26 cellular contexts compared by ENCODE assay signal in genomic region chr15:95522533-95522932, GRCh38.
"Had no signal": no experiment of that assay in that cellular context is flagged by ENCODE, and none has a peak within 500 bp of the region (broad histone marks: within the 10 kb centered on the region; RNA-seq: fewer than 3 reads in every experiment).

No MANE protein-coding gene starts in this region.

- H3K36me3 Mint-ChIP-seq: activated CD8-positive, alpha-beta memory T cell treated with anti-CD3 and anti-CD28 coated beads, Interleukin-2, amount 10 ng/mL, durations not matched to agents 7 days and 5 days; activated naive CD4-positive, alpha-beta T cell treated with anti-CD3 and anti-CD28 coated beads, Interleukin-2, amount 10 ng/mL, durations not matched to agents 7 days and 5 days; stimulated activated effector memory CD8-positive, alpha-beta T cell treated with anti-CD3 and anti-CD28 coated beads, Interleukin-12 subunit alpha, Interleukin-12 subunit beta, amount 100 ng/mL, for 72 hours; T-cell had no signal

- H3K27ac Mint-ChIP-seq: activated CD8-positive, alpha-beta memory T cell treated with anti-CD3 and anti-CD28 coated beads, Interleukin-2, amount 10 ng/mL, durations not matched to agents 7 days and 5 days; activated CD8-positive, alpha-beta T cell treated with anti-CD3 and anti-CD28 coated beads for 36 hours; activated naive CD4-positive, alpha-beta T cell treated with anti-CD3 and anti-CD28 coated beads, Interleukin-2, amount 10 ng/mL, durations not matched to agents 7 days and 5 days; dendritic cell treated with granulocyte-macrophage colony-stimulating factor and Interleukin-4, amounts not matched to agents 40 ng/mL and 50 ng/mL, for 4 days; naive thymus-derived CD4-positive, alpha-beta T cell; stimulated activated effector memory CD8-positive, alpha-beta T cell treated with anti-CD3 and anti-CD28 coated beads, Interleukin-12 subunit alpha, Interleukin-12 subunit beta, amount 100 ng/mL, for 72 hours; stimulated activated naive CD8-positive, alpha-beta T cell treated with anti-CD3 and anti-CD28 coated beads, Interleukin-15, amount 100 ng/mL, for 72 hours; T-cell; T-helper 2 cell treated with Interferon-gamma antibody and Interleukin-4, amounts not matched to agents 5 μg/mL and 100 μg/mL, for 36 hours; WTC11 had no signal

- H3K4me3 ChIP-seq: body of pancreas, heart right ventricle, lower lobe of right lung, tibial artery had no signal

- H3K27me3 ChIP-seq: body of pancreas, heart right ventricle, tibial artery had no signal

- H3K9me3 ChIP-seq: body of pancreas, lower lobe of right lung, tibial artery had no signal

- H3K4me1 Mint-ChIP-seq: activated CD8-positive, alpha-beta memory T cell treated with anti-CD3 and anti-CD28 coated beads, Interleukin-2, amount 10 ng/mL, durations not matched to agents 7 days and 5 days; activated naive CD4-positive, alpha-beta T cell treated with anti-CD3 and anti-CD28 coated beads, Interleukin-2, amount 10 ng/mL, durations not matched to agents 7 days and 5 days; naive thymus-derived CD4-positive, alpha-beta T cell; stimulated activated effector memory CD8-positive, alpha-beta T cell treated with anti-CD3 and anti-CD28 coated beads, Interleukin-12 subunit alpha, Interleukin-12 subunit beta, amount 100 ng/mL, for 72 hours; stimulated activated naive CD8-positive, alpha-beta T cell treated with anti-CD3 and anti-CD28 coated beads, Interleukin-15, amount 100 ng/mL, for 72 hours; T-cell had no signal

- H3K4me1 ChIP-seq: body of pancreas, heart right ventricle, lower lobe of right lung, tibial artery had no signal

- ATAC-seq: activated CD8-positive, alpha-beta memory T cell treated with anti-CD3 and anti-CD28 coated beads, Interleukin-2, amount 10 ng/mL, durations not matched to agents 7 days and 5 days; activated CD8-positive, alpha-beta T cell treated with anti-CD3 and anti-CD28 coated beads for 36 hours; body of pancreas; esophagus mucosa; heart right ventricle; left lobe of liver; lower lobe of right lung; naive thymus-derived CD4-positive, alpha-beta T cell; sciatic nerve; stimulated activated effector memory CD8-positive, alpha-beta T cell treated with anti-CD3 and anti-CD28 coated beads, Interleukin-12 subunit alpha, Interleukin-12 subunit beta, amount 100 ng/mL, for 72 hours; stimulated activated naive CD8-positive, alpha-beta T cell treated with anti-CD3 and anti-CD28 coated beads, Interleukin-15, amount 100 ng/mL, for 72 hours; T-cell; WTC11 had no signal

- H3K36me3 ChIP-seq: heart right ventricle, lower lobe of right lung, tibial artery had no signal

- DNase-seq: activated CD4-positive, alpha-beta T cell treated with anti-CD3 and anti-CD28 coated beads for 48 hours; activated CD8-positive, alpha-beta memory T cell treated with anti-CD3 and anti-CD28 coated beads, Interleukin-2, amount 10 ng/mL, durations not matched to agents 7 days and 5 days; activated CD8-positive, alpha-beta T cell treated with anti-CD3 and anti-CD28 coated beads for 36 hours; activated effector memory CD4-positive, alpha-beta T cell treated with anti-CD3 and anti-CD28 coated beads, Interleukin-2, amount 50 U/mL, for 16 hours; activated naive CD4-positive, alpha-beta T cell treated with anti-CD3 and anti-CD28 coated beads, Interleukin-2, amount 10 ng/mL, durations not matched to agents 7 days and 5 days; activated T-cell treated with anti-CD3 and anti-CD28 coated beads for 4 hours; body of pancreas; effector CD8-positive, alpha-beta T cell; heart right ventricle; kidney; lower lobe of right lung; naive thymus-derived CD4-positive, alpha-beta T cell; occipital lobe; small intestine; stimulated activated CD4-positive, alpha-beta T cell treated with anti-CD3 and anti-CD28 coated beads, Interleukin-2, amount 100 ng/mL, for 24 hours; stimulated activated naive CD8-positive, alpha-beta T cell treated with anti-CD3 and anti-CD28 coated beads, Interleukin-15, amount 100 ng/mL, for 72 hours; T-cell; tibial artery had no signal

- H3K27me3 Mint-ChIP-seq: activated CD8-positive, alpha-beta memory T cell treated with anti-CD3 and anti-CD28 coated beads, Interleukin-2, amount 10 ng/mL, durations not matched to agents 7 days and 5 days; activated naive CD4-positive, alpha-beta T cell treated with anti-CD3 and anti-CD28 coated beads, Interleukin-2, amount 10 ng/mL, durations not matched to agents 7 days and 5 days; dendritic cell treated with granulocyte-macrophage colony-stimulating factor and Interleukin-4, amounts not matched to agents 40 ng/mL and 50 ng/mL, for 4 days had no signal

- H3K4me3 Mint-ChIP-seq: activated CD8-positive, alpha-beta memory T cell treated with anti-CD3 and anti-CD28 coated beads, Interleukin-2, amount 10 ng/mL, durations not matched to agents 7 days and 5 days; activated CD8-positive, alpha-beta T cell treated with anti-CD3 and anti-CD28 coated beads for 36 hours; activated naive CD4-positive, alpha-beta T cell treated with anti-CD3 and anti-CD28 coated beads, Interleukin-2, amount 10 ng/mL, durations not matched to agents 7 days and 5 days; dendritic cell treated with granulocyte-macrophage colony-stimulating factor and Interleukin-4, amounts not matched to agents 40 ng/mL and 50 ng/mL, for 4 days; naive thymus-derived CD4-positive, alpha-beta T cell; neural crest cell; stimulated activated effector memory CD8-positive, alpha-beta T cell treated with anti-CD3 and anti-CD28 coated beads, Interleukin-12 subunit alpha, Interleukin-12 subunit beta, amount 100 ng/mL, for 72 hours; stimulated activated naive CD8-positive, alpha-beta T cell treated with anti-CD3 and anti-CD28 coated beads, Interleukin-15, amount 100 ng/mL, for 72 hours; T-cell; T-helper 2 cell treated with Interferon-gamma antibody and Interleukin-4, amounts not matched to agents 5 μg/mL and 100 μg/mL, for 36 hours; WTC11 had no signal

- H3K27ac ChIP-seq: body of pancreas, heart right ventricle, lower lobe of right lung, tibial artery had no signal

- H3K9me3 Mint-ChIP-seq: stimulated activated effector memory CD8-positive, alpha-beta T cell treated with anti-CD3 and anti-CD28 coated beads, Interleukin-12 subunit alpha, Interleukin-12 subunit beta, amount 100 ng/mL, for 72 hours; T-helper 2 cell treated with Interferon-gamma antibody and Interleukin-4, amounts not matched to agents 5 μg/mL and 100 μg/mL, for 36 hours had no signal
